In genomic region chr11:8792636-8793035, GRCh38 we compare ENCODE assay signal across 20 cellular contexts.
DNase-seq lines count a peak whose midpoint lies in the region; ATAC-seq and TF ChIP-seq lines count a peak whose summit lies in the region.
"Had no signal": no experiment of that assay in that cellular context is flagged by ENCODE, and none has a peak within 500 bp of the region (broad histone marks: within the 10 kb centered on the region; RNA-seq: fewer than 3 reads in every experiment).

No MANE protein-coding gene starts in this region.

- DNase-seq in RWPE2 (ENCODE audit: low spot score) = no peak
- DNase-seq in esophagus muscularis mucosa (ENCODE audit: extremely low spot score) = no peak
- DNase-seq in stomach = no peak
- DNase-seq in COR-L47 (lab: John Stamatoyannopoulos, UW) = no peak
- DNase-seq in pons (ENCODE audit: low spot score) = no peak
- DNase-seq: C1 segment of cervical spinal cord; CD8-positive, alpha-beta memory T cell; DMS79; GM23248; NCI-H1694 treated with DMSO at 0.1 percent for 48 hours; NCI-H2107; NCI-H2227 treated with DMSO at 0.1 percent for 48 hours; NCI-H524; NCI-H82; OCI-M1; SHP77 treated with DMSO at 0.1 percent for 48 hours had no signal

- no peak overlapping the region for H3K9ac ChIP-seq in liver (ENCODE audit: low read depth in 1 of 2, low read length in 2 of 2)
- H3K9ac ChIP-seq: GM23248 had no signal

- no peak overlapping the region for H3K27ac ChIP-seq in RWPE2 (ENCODE audit: poor library complexity, severe bottlenecking)
- peak overlapping the region in 3 of 4 donors; percentile 61 to 72 (median 65) for H3K27ac ChIP-seq in esophagus muscularis mucosa (replicated peaks in 1 of 4)
- peak overlapping the region; percentile 54 to 76 for H3K27ac ChIP-seq in liver (ENCODE audit: low read depth in 1 of 2, low read length in 2 of 2)
- H3K27ac ChIP-seq in stomach = peak overlapping the region in 3 of 5 donors; percentile 81 to 90 (median 82)
- H3K27ac ChIP-seq: GM23248 had no signal

- intact Hi-C loops in esophagus muscularis mucosa (cut with DNase I) (no loop called here), stomach (cut with DNase I; ENCODE audit: low total_unique reads) (no loop called here)

- TF ChIP-seq EP300 in esophagus muscularis mucosa (IDR thresholded peaks at IDR 0.05) = no peak
- TF ChIP-seq EP300 in stomach (IDR thresholded peaks at IDR 0.05) = no peak

- H3K27me3 ChIP-seq in RWPE2 (ENCODE audit: insufficient read depth, poor library complexity, severe bottlenecking) (no peaks in the 10 kb centered on the region), esophagus muscularis mucosa (no peaks in the 10 kb centered on the region), liver (ENCODE audit: control insufficient read depth in 4 of 4, insufficient read depth in 4 of 4, low read length in 3 of 4) (no peaks in the 10 kb centered on the region), stomach (no peaks in the 10 kb centered on the region)

- ATAC-seq in RWPE2 (ENCODE audit: low read depth) = 0 out of 3 replicates have a peak, but pooled peaks have one; percentile 29
- ATAC-seq in GM18520 (IDR thresholded peaks at IDR 0.05; ENCODE audit: unreplicated experiment) = no peak
- ATAC-seq: SK-N-SH treated with all-trans-retinoic acid at 6 μM for 48 hours had no signal

- TF ChIP-seq CTCF in RWPE2 (IDR thresholded peaks at IDR 0.05; ENCODE audit: poor library complexity, severe bottlenecking) = no peak
- TF ChIP-seq CTCF in esophagus muscularis mucosa (IDR thresholded peaks at IDR 0.05) = no peak
- no peak for TF ChIP-seq CTCF in liver (IDR thresholded peaks at IDR 0.05; ENCODE audit: low read depth, low read length, missing input control)
- TF ChIP-seq CTCF in stomach (IDR thresholded peaks at IDR 0.05) = no peak

- TF ChIP-seq RAD21 in liver (IDR thresholded peaks at IDR 0.05) = no peak

- TF ChIP-seq POLR2A in esophagus muscularis mucosa (IDR thresholded peaks at IDR 0.05; ENCODE audit: low read depth) (no peak), stomach (IDR thresholded peaks at IDR 0.05) (no peak)

- peaks cover 28% of the 10 kb centered on the region for H3K36me3 ChIP-seq in RWPE2 (ENCODE audit: low read depth)
- no peaks in the 10 kb centered on the region for H3K36me3 ChIP-seq in esophagus muscularis mucosa
- H3K36me3 ChIP-seq in liver (ENCODE audit: control insufficient read depth in 4 of 4, insufficient read depth in 3 of 4, low read depth in 1 of 4, low read length in 3 of 4) = no peaks in the 10 kb centered on the region
- peaks cover 0 to 1% (median 0%) of the 10 kb centered on the region in 4 donors for H3K36me3 ChIP-seq in stomach
- H3K36me3 ChIP-seq: HAP-1 had no signal

- no peak overlapping the region for H3K4me3 ChIP-seq in RWPE2 (ENCODE audit: severe bottlenecking)
- H3K4me3 ChIP-seq in esophagus muscularis mucosa = no peak overlapping the region
- H3K4me3 ChIP-seq in liver (ENCODE audit: low read depth in 1 of 3, low read length in 3 of 3) = peak overlapping the region in 2 of 3 donors; percentile 32 to 45
- no peak overlapping the region for H3K4me3 ChIP-seq in stomach
- H3K4me3 ChIP-seq: GM23248, HAP-1 had no signal

- H3K4me1 ChIP-seq in RWPE2 (ENCODE audit: insufficient read depth, poor library complexity, severe bottlenecking) (peaks cover 10% of the 10 kb centered on the region), esophagus muscularis mucosa (peaks cover 45 to 93% (median 82%) of the 10 kb centered on the region in 4 donors), liver (ENCODE audit: control insufficient read depth in 4 of 4, insufficient read depth in 4 of 4, low read length in 3 of 4) (peaks cover 6 to 40% (median 25%) of the 10 kb centered on the region in 4 donors), stomach (peaks cover 52 to 98% (median 82%) of the 10 kb centered on the region in 4 donors)

- H3K9me3 ChIP-seq in RWPE2 (ENCODE audit: severe bottlenecking) = no peaks in the 10 kb centered on the region
- no peaks in the 10 kb centered on the region for H3K9me3 ChIP-seq in esophagus muscularis mucosa
- H3K9me3 ChIP-seq in liver (ENCODE audit: control insufficient read depth in 4 of 4, low read length in 3 of 4) = no peaks in the 10 kb centered on the region
- no peaks in the 10 kb centered on the region for H3K9me3 ChIP-seq in stomach
- H3K9me3 ChIP-seq: HAP-1 had no signal

- 87% methylated on average over 2 of the region's 2 CpGs for WGBS in esophagus muscularis mucosa
- WGBS in liver = 46% methylated on average over 2 of the region's 2 CpGs
- 74 to 88% (median 78%) methylated on average over 2 of the region's 2 CpGs for WGBS in stomach, 5 donors

TF ChIP-seq in liver, 16 proteins besides CTCF, POLR2A, EP300 and RAD21:
- no peak for TF ChIP-seq RXRA (IDR thresholded peaks at IDR 0.05)
- no peak for TF ChIP-seq MAX (IDR thresholded peaks at IDR 0.05)
- TF ChIP-seq HNF4G (IDR thresholded peaks at IDR 0.05) = no peak
- TF ChIP-seq EGR1 (IDR thresholded peaks at IDR 0.05; ENCODE audit: low read depth in 2 of 2) = no peak
- no peak for TF ChIP-seq FOXA1 (IDR thresholded peaks at IDR 0.05)
- TF ChIP-seq YY1 (IDR thresholded peaks at IDR 0.05) = no peak
- TF ChIP-seq ATF3 (IDR thresholded peaks at IDR 0.05) = no peak
- no peak for TF ChIP-seq REST (IDR thresholded peaks at IDR 0.05)
- TF ChIP-seq GABPA (IDR thresholded peaks at IDR 0.05 in 1 of 2, conservative IDR thresholded peaks at IDR 0.05 in 1 of 2) = no peak
- TF ChIP-seq NR2F2 (IDR thresholded peaks at IDR 0.05) = no peak
- TF ChIP-seq FOXA2 (IDR thresholded peaks at IDR 0.05) = no peak
- TF ChIP-seq SP1 (IDR thresholded peaks at IDR 0.05) = no peak
- TF ChIP-seq HNF4A (conservative IDR thresholded peaks at IDR 0.05) = no peak
- no peak for TF ChIP-seq TAF1 (conservative IDR thresholded peaks at IDR 0.05)
- no peak for TF ChIP-seq JUND (IDR thresholded peaks at IDR 0.05)
- TF ChIP-seq ZBTB33 (IDR thresholded peaks at IDR 0.05) = no peak

Comparison
In these comparisons a context has a peak if more than half of its experiments do, and no peak if none do; other contexts are left out.
1. H3K4me3 ChIP-seq: peak in liver (2 of 3); none in RWPE2 (single experiment), esophagus muscularis mucosa (0 of 4) and stomach (0 of 4).